13 cellular contexts compared by ENCODE assay signal in the genomic region with DNA sequence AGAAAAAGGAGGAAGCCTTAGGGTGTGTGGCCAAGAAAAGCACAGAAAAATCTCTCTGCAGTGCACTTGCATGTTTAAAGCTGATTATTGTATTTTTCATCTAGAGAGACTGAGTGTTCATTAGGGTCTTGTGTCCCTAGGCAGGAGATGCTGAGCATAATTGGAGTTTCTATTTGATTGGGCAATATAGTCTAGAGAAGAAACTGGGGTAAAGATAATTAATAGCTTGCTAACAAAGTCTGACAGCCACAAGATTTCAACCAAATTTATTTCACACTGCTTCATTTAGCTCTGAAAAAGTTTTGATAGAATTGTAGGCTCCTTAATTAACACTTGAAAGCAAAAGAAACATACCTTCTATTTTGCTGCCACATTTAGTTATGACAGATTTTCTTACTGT. TPM values are rescaled to one million over a fixed set of nuclear protein-coding genes. Genes with fewer than 3 reads are reported as not detected.
A peak's percentile ranks its signal among the peaks of the same experiment; 100 is the strongest.
DNase-seq lines count a peak whose midpoint lies in the region; ATAC-seq and TF ChIP-seq lines count a peak whose summit lies in the region.
"Had no signal": no experiment of that assay in that cellular context is flagged by ENCODE, and none has a peak within 500 bp of the region (broad histone marks: within the 10 kb centered on the region; RNA-seq: fewer than 3 reads in every experiment).

No MANE protein-coding gene starts in this region.

- peak overlapping the region; percentile 94 for H3K27ac Mint-ChIP-seq in mesothelial cell of epicardium
- no peak overlapping the region for H3K27ac Mint-ChIP-seq in activated T-cell treated with anti-CD3 and anti-CD28 coated beads, Interleukin-2, amount 50 U/mL, for 24 hours
- H3K27ac Mint-ChIP-seq: activated T-helper 1 cell treated with anti-CD3 and anti-CD28 coated beads, Interleukin-12 subunit alpha, Interleukin-12 subunit beta, Interleukin-2, Interleukin-4 antibody, amounts not matched to agents 30 ng/mL and 10 ng/mL and 1 ng/mL, durations not matched to agents 14 hours and 24 hours and 36 hours had no signal

- no peak for ATAC-seq in GM18868 (IDR thresholded peaks at IDR 0.05; ENCODE audit: unreplicated experiment)

- no peak for TF ChIP-seq CTCF in PC-9 (conservative IDR thresholded peaks at IDR 0.05)
- TF ChIP-seq CTCF in epithelial cell of proximal tubule (conservative IDR thresholded peaks at IDR 0.05; ENCODE audit: low read depth, low read length) = no peak
- no peak for TF ChIP-seq CTCF in mesothelial cell of epicardium (IDR thresholded peaks at IDR 0.05; ENCODE audit: unreplicated experiment)

- peak overlapping the region; percentile 85 for H3K4me3 Mint-ChIP-seq in mesothelial cell of epicardium
- H3K4me3 Mint-ChIP-seq in activated T-cell treated with anti-CD3 and anti-CD28 coated beads, Interleukin-2, amount 50 U/mL, for 24 hours = no peak overlapping the region
- H3K4me3 Mint-ChIP-seq: activated T-helper 1 cell treated with anti-CD3 and anti-CD28 coated beads, Interleukin-12 subunit alpha, Interleukin-12 subunit beta, Interleukin-2, Interleukin-4 antibody, amounts not matched to agents 30 ng/mL and 10 ng/mL and 1 ng/mL, durations not matched to agents 14 hours and 24 hours and 36 hours; central memory CD8-positive, alpha-beta T cell had no signal

- H3K4me1 ChIP-seq in PC-9 (replicated peaks; ENCODE audit: insufficient read depth) = no peaks in the 10 kb centered on the region

- no TSS peak for BruUV-seq in PC-9 (replicated peaks; lab: Mats Ljungman, UMichigan)

- intact Hi-C loops in PC-9 (cut with micrococcal nuclease; ENCODE audit: unreplicated experiment) = loop anchor here (5.0 to 10.0 kb wide), 2 partner anchors 250 to 542 kb away; no protein-coding TSS in a partner anchor

- CTCF ChIA-PET in PC-9 (lab: Charles Lee) = no interaction called here

- no peaks in the 10 kb centered on the region for H3K27me3 Mint-ChIP-seq in mesothelial cell of epicardium (ENCODE audit: low read depth)
- no peaks in the 10 kb centered on the region for H3K27me3 Mint-ChIP-seq in activated T-cell treated with anti-CD3 and anti-CD28 coated beads, Interleukin-2, amount 50 U/mL, for 24 hours
- H3K27me3 Mint-ChIP-seq: central memory CD8-positive, alpha-beta T cell had no signal

- peak overlapping the region; percentile 42 for H3K4me2 ChIP-seq in PC-9

- H3F3A ChIP-seq in PC-9 (ENCODE audit: insufficient read depth, low read depth) = no peaks in the 10 kb centered on the region

- H4K20me1 ChIP-seq in PC-9 (ENCODE audit: insufficient read depth) = no peaks in the 10 kb centered on the region

- H3K9me2 ChIP-seq in PC-9 (ENCODE audit: insufficient read depth) = no peaks in the 10 kb centered on the region

- no peaks in the 10 kb centered on the region for H3K36me3 ChIP-seq in PC-9 (ENCODE audit: low read depth)

- no peaks in the 10 kb centered on the region for H3K79me2 ChIP-seq in PC-9 (ENCODE audit: low read depth)

- peaks cover 31% of the 10 kb centered on the region for H3K4me1 Mint-ChIP-seq in mesothelial cell of epicardium
- no peaks in the 10 kb centered on the region for H3K4me1 Mint-ChIP-seq in activated T-cell treated with anti-CD3 and anti-CD28 coated beads, Interleukin-2, amount 50 U/mL, for 24 hours (ENCODE audit: low read depth)
- H3K4me1 Mint-ChIP-seq: central memory CD8-positive, alpha-beta T cell had no signal

- DNase-seq in PC-9 (no peak), epithelial cell of proximal tubule (ENCODE audit: low read depth) (no peak), mesothelial cell of epicardium (ENCODE audit: low spot score in 2 of 2, unreplicated experiment in 2 of 2) (no peak), HUDEP-2 (lab: John Stamatoyannopoulos, UW; ENCODE audit: unreplicated experiment in 76 of 76) (no peak), dermis blood vessel endothelial cell (no peak)
- no peak for DNase-seq in activated T-cell treated with anti-CD3 and anti-CD28 coated beads, Interleukin-2, amount 50 U/mL, for 24 hours
- DNase-seq: activated CD4-positive, alpha-beta T cell treated with anti-CD3 and anti-CD28 coated beads for 1 hour; stimulated activated CD8-positive, alpha-beta memory T cell treated with anti-CD3 and anti-CD28 coated beads, Interleukin-4, amount 100 ng/mL, for 48 hours had no signal

- no peaks in the 10 kb centered on the region for H3K9me3 ChIP-seq in PC-9 (ENCODE audit: insufficient read depth, low read depth)

- H3K9me3 Mint-ChIP-seq in mesothelial cell of epicardium = no peaks in the 10 kb centered on the region
- H3K9me3 Mint-ChIP-seq in activated T-cell treated with anti-CD3 and anti-CD28 coated beads, Interleukin-2, amount 50 U/mL, for 24 hours = peaks cover 7% of the 10 kb centered on the region
- H3K9me3 Mint-ChIP-seq: activated T-helper 1 cell treated with anti-CD3 and anti-CD28 coated beads, Interleukin-12 subunit alpha, Interleukin-12 subunit beta, Interleukin-2, Interleukin-4 antibody, amounts not matched to agents 30 ng/mL and 10 ng/mL and 1 ng/mL, durations not matched to agents 14 hours and 24 hours and 36 hours had no signal

- peak overlapping the region; percentile 65; the same call in 1 of the 2 replicates for H3K4me3 ChIP-seq in PC-9
- peak overlapping the region; percentile 86 for H3K4me3 ChIP-seq in epithelial cell of proximal tubule (ENCODE audit: low read depth, low read length)
- peak overlapping the region in 4 of 7 experiments; percentile 18 to 47 (median 26) for H3K4me3 ChIP-seq in skin epidermis

- H3K36me3 Mint-ChIP-seq in mesothelial cell of epicardium = no peaks in the 10 kb centered on the region
- H3K36me3 Mint-ChIP-seq in activated T-cell treated with anti-CD3 and anti-CD28 coated beads, Interleukin-2, amount 50 U/mL, for 24 hours (ENCODE audit: low read depth) = no peaks in the 10 kb centered on the region

- H3K27ac ChIP-seq in PC-9 = no peak overlapping the region
- H3K27ac ChIP-seq in skin epidermis = peak overlapping the region in 6 of 21 experiments; percentile 15 to 29 (median 22)

- no peak overlapping the region for H2AFZ ChIP-seq in PC-9

- no peaks in the 10 kb centered on the region for H3K27me3 ChIP-seq in PC-9 (ENCODE audit: insufficient read depth, low read depth)

- POLR2A ChIA-PET in PC-9 (lab: Charles Lee; ENCODE audit: unreplicated experiment) = no interaction called here

RNA-seq across cellular contexts. Expression of a gene that starts 2.3 kb away (rescaled TPM):
- 0.70 and 0.95 TPM in 2 replicates for total RNA-seq in PC-9 (2021)
- 2.8 and 3.3 TPM in 2 replicates for total RNA-seq in epithelial cell of proximal tubule
- total RNA-seq in mesothelial cell of epicardium = 98.6 to 101 TPM (median 98.6 TPM) in 3 replicates
- 0.51 and 1.3 TPM in 2 replicates for total RNA-seq in dermis blood vessel endothelial cell
- total RNA-seq: activated T-helper 1 cell treated with anti-CD3 and anti-CD28 coated beads, Interleukin-12 subunit alpha, Interleukin-12 subunit beta, Interleukin-2, Interleukin-4 antibody, amounts not matched to agents 30 ng/mL and 10 ng/mL and 1 ng/mL, durations not matched to agents 14 hours and 24 hours and 36 hours; mononuclear cell had no signal

Comparison
In these comparisons a context has a peak if more than half of its experiments do, and no peak if none do; other contexts are left out.
1. H3K4me3 ChIP-seq: peak in every context shown above with its lines; median percentile 86 in epithelial cell of proximal tubule; 65 in PC-9; 26 in skin epidermis.
2. RNA of a gene that starts 2.3 kb away (total RNA-seq): 98.6 to 101 TPM in mesothelial cell of epicardium; 2.8 to 3.3 TPM in epithelial cell of proximal tubule, 0.70 to 0.95 TPM in PC-9 and 0.51 to 1.3 TPM in dermis blood vessel endothelial cell; every median in the first group is over 10 times any median in the second.